In the genomic region with DNA sequence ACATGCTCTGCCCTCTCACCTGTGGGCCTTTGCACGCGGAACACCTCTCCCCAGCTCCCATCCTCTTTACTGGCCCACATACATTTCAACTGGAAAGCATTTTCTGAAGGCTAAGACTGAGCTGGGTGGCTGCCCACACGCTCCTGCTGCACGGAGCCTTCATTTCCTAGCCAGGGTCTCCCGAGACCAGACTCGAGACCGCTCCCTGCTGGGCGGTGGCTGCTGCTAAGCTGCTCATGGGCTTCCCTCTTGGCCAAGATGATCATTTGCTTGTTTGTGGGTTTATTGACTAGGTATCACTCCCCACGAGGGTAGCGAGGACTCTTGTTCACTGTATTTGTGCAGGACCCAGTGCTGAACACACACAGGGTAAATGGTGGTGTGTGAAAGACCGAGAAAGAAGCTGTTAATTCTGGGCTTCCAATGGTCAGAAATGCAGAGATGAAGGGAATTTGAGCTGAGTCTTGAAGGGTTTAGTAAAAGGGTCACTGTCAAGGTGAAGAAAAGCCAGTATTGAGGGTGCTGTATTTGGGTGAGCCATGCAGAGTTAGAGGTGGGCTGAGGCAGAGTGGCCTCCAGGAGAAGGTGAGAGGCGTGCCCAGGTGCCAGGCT, we compare ENCODE assay signal across 8 cellular contexts. TPM values are rescaled to one million over a fixed set of nuclear protein-coding genes. Genes with fewer than 3 reads are reported as not detected.
DNase-seq lines count a peak whose midpoint lies in the region; ATAC-seq and TF ChIP-seq lines count a peak whose summit lies in the region.

No MANE protein-coding gene starts in this region.

- in situ Hi-C loops in gastrocnemius medialis (cut with MboI; ENCODE audit: low sequenced_read_pairs in 4 of 4) = loop anchor here in 1 of 4 donors (25.0 kb wide), 1 partner anchor 354 kb away; a partner anchor contains a TSS

- peaks cover 16 to 17% of the 10 kb centered on the region in 2 donors for H3K4me1 ChIP-seq in gastrocnemius medialis

- H3K27me3 ChIP-seq in gastrocnemius medialis = no peaks in the 10 kb centered on the region

- intact Hi-C loops in gastrocnemius medialis (cut with DNase I; ENCODE audit: low total_unique reads) = loop anchor here (1.0 to 10.0 kb wide), 5 partner anchors 47 to 359 kb away; a partner anchor contains a TSS

- peak; percentile 83 to 85 for DNase-seq in AML-193 (lab: John Stamatoyannopoulos, UW)
- DNase-seq in T-helper 9 cell = peak; percentile 59
- peak; percentile 90 for DNase-seq in astrocyte of the hippocampus (ENCODE audit: low read depth, low spot score)
- DNase-seq in gastrocnemius medialis = peak in 1 of 2 donors; percentile 50

- ATAC-seq in GM18909 (IDR thresholded peaks at IDR 0.05; ENCODE audit: poor library complexity, unreplicated experiment) = peak; percentile 26
- peak; percentile 32 to 34 for ATAC-seq in gastrocnemius medialis
- no peak for ATAC-seq in GM18519 (IDR thresholded peaks at IDR 0.05; ENCODE audit: low FRiP score, unreplicated experiment)

- TF ChIP-seq CTCF in gastrocnemius medialis (IDR thresholded peaks at IDR 0.05 in 4 of 5, conservative IDR thresholded peaks at IDR 0.05 in 1 of 5) = peak; percentile 28 to 57 (median 37)

- no peak for TF ChIP-seq POLR2A in gastrocnemius medialis (IDR thresholded peaks at IDR 0.05)

- H3K4me3 ChIP-seq in iPS-11a (ENCODE audit: low read depth, low read length) = peak overlapping the region; percentile 96
- H3K4me3 ChIP-seq in gastrocnemius medialis = peak overlapping the region; percentile 91 to 99 (median 94)

- H3K9me3 ChIP-seq in KOPT-K1 (ENCODE audit: insufficient read depth, low read length, poor library complexity, severe bottlenecking) (no peaks in the 10 kb centered on the region), gastrocnemius medialis (no peaks in the 10 kb centered on the region)

- peak overlapping the region; percentile 62 for H3K27ac ChIP-seq in KOPT-K1 (ENCODE audit: low read depth, low read length, poor library complexity, severe bottlenecking)
- peak overlapping the region; percentile 89 to 92 (median 90) for H3K27ac ChIP-seq in gastrocnemius medialis

- H3K36me3 ChIP-seq in KOPT-K1 (ENCODE audit: insufficient read depth, low read length) (peaks cover 30% of the 10 kb centered on the region), gastrocnemius medialis (peaks cover 0 to 41% of the 10 kb centered on the region in 2 donors)

RNA-seq across cellular contexts. Expression of a gene that starts 0.9 kb away (rescaled TPM):
- 10 to 100 TPM; 17.8 to 27.9 (median 20.5) TPM for total RNA-seq in gastrocnemius medialis

RNA-seq across cellular contexts. Expression of a gene that starts 1.1 kb away (rescaled TPM):
- total RNA-seq in gastrocnemius medialis = 10 to 100 TPM in 2 of 4 donors, 1 to 10 TPM in 2; 8.8 to 14.7 (median 10.0) TPM

RNA-seq across cellular contexts. Expression of a gene that starts 8.6 kb away (rescaled TPM):
- not detected for total RNA-seq in gastrocnemius medialis

RNA-seq across cellular contexts. Expression of a gene that starts 46.1 kb away (rescaled TPM):
- total RNA-seq in gastrocnemius medialis = 10 to 100 TPM; 56.2 to 78.7 (median 62.4) TPM

RNA-seq across cellular contexts. Expression of a gene that starts 54.2 kb away (rescaled TPM):
- total RNA-seq in gastrocnemius medialis = 1 to 10 TPM in 1 of 4 donors, under 1 TPM in 2, not detected in 1; 0.31 to 2.5 (median 0.42) TPM
